Comparison of ENCODE assay signal across 8 cellular contexts in the genomic region with DNA sequence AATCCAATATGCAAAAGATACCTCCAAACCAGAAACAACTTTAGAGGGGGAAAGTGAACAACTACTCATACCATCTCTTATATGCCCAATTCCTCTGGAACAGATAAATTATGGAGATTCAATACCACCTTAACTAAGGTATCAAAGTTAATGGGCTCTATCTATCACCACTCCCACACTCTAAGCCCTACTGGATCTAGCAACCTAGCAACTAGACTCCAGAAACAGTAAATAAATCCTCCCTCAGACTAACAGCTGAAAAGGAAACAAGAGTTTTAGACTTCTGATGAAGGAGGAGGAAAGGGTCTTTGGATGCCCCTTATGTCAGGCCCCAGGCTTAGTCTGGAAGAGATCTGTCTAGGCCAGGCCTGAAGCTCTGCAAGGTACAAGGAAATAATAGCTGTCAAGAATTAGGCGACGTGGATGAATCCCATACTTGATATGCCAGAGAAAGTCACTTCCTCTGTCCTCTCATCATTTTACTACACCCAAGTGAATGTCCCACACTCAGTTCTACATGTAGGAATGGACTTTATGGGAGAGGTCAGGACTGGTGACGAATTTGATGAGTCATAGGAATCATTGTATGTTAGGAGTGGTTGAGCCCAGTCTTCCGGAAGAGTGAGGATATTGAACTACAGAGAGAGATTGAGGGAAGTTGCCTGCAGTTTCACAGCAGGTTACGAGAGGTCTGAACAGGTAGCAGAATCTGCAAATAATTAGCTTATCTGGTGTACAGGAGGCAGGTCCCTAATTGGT.
DNase-seq lines count a peak whose midpoint lies in the region; ATAC-seq and TF ChIP-seq lines count a peak whose summit lies in the region.

No MANE protein-coding gene starts in this region.

- H3K4me3 Mint-ChIP-seq in activated CD4-positive, alpha-beta T cell treated with anti-CD3 and anti-CD28 coated beads, Interleukin-2, amount 10 ng/mL, durations not matched to agents 24 days and 14 days: no peak overlapping the region

- H3K9me3 ChIP-seq in Peyer's patch: no peaks in the 10 kb centered on the region

- peaks cover 0 to 27% (median 0%) of the 10 kb centered on the region in 4 donors for H3K4me1 ChIP-seq in Peyer's patch

- H3K4me3 ChIP-seq in Peyer's patch (no peak overlapping the region), fibroblast of the aortic adventitia (ENCODE audit: low read depth, low read length) (no peak overlapping the region)

- no peaks in the 10 kb centered on the region for H3K36me3 ChIP-seq in Peyer's patch

- no peak for TF ChIP-seq CTCF in Peyer's patch (IDR thresholded peaks at IDR 0.05)
- TF ChIP-seq CTCF in fibroblast of the aortic adventitia (IDR thresholded peaks at IDR 0.05; ENCODE audit: insufficient read depth, low read length): no peak

- peaks cover 28% of the 10 kb centered on the region for H3K4me1 Mint-ChIP-seq in activated CD4-positive, alpha-beta T cell treated with anti-CD3 and anti-CD28 coated beads, Interleukin-2, amount 10 ng/mL, durations not matched to agents 24 days and 14 days

- H3K9me3 Mint-ChIP-seq in activated CD4-positive, alpha-beta T cell treated with anti-CD3 and anti-CD28 coated beads, Interleukin-2, amount 10 ng/mL, durations not matched to agents 24 days and 14 days: no peaks in the 10 kb centered on the region

- peaks cover 2% of the 10 kb centered on the region for H3K36me3 Mint-ChIP-seq in activated CD4-positive, alpha-beta T cell treated with anti-CD3 and anti-CD28 coated beads, Interleukin-2, amount 10 ng/mL, durations not matched to agents 24 days and 14 days (ENCODE audit: low read depth)

- no peak for ATAC-seq in HG03025 (IDR thresholded peaks at IDR 0.05; ENCODE audit: low FRiP score, unreplicated experiment)

- H3K27me3 Mint-ChIP-seq in activated CD4-positive, alpha-beta T cell treated with anti-CD3 and anti-CD28 coated beads, Interleukin-2, amount 10 ng/mL, durations not matched to agents 24 days and 14 days: no peaks in the 10 kb centered on the region

- H3K27ac Mint-ChIP-seq in activated CD4-positive, alpha-beta T cell treated with anti-CD3 and anti-CD28 coated beads, Interleukin-2, amount 10 ng/mL, durations not matched to agents 24 days and 14 days: no peak overlapping the region

- intact Hi-C loops in activated CD4-positive, alpha-beta T cell treated with anti-CD3 and anti-CD28 coated beads, Interleukin-2, amount 10 ng/mL, durations not matched to agents 24 days and 14 days (cut with micrococcal nuclease): no loop called here

- no peaks in the 10 kb centered on the region for H3K27me3 ChIP-seq in Peyer's patch

- peak overlapping the region in 3 of 4 donors; percentile 9 to 83 (median 75) for H3K27ac ChIP-seq in Peyer's patch

- TF ChIP-seq POLR2A in Peyer's patch (IDR thresholded peaks at IDR 0.05): peak in 1 of 2 donors; percentile 43

- peak; percentile 68 for DNase-seq in GM04503 (ENCODE audit: low read depth)
- DNase-seq in Peyer's patch: peak in 1 of 3 donors; percentile 62
- peak; percentile 83 for DNase-seq in fibroblast of the aortic adventitia (ENCODE audit: low read depth)
- peak; percentile 99 for DNase-seq in renal cortical epithelial cell (ENCODE audit: low read depth)
- DNase-seq in stimulated activated CD4-positive, alpha-beta T cell treated with anti-CD3 and anti-CD28 coated beads, Interleukin-4, amount 100 ng/mL, for 4 hours: no peak
- DNase-seq in HUDEP-2 (lab: John Stamatoyannopoulos, UW; ENCODE audit: unreplicated experiment in 76 of 76): no peak
- DNase-seq in activated CD4-positive, alpha-beta T cell treated with anti-CD3 and anti-CD28 coated beads, Interleukin-2, amount 10 ng/mL, durations not matched to agents 24 days and 14 days: no peak

Comparison
In these comparisons a context has a peak if more than half of its experiments do, and no peak if none do; other contexts are left out.
1. DNase-seq: peak in GM04503 (single experiment), fibroblast of the aortic adventitia (single experiment) and renal cortical epithelial cell (single experiment); none in stimulated activated CD4-positive, alpha-beta T cell treated with anti-CD3 and anti-CD28 coated beads, Interleukin-4, amount 100 ng/mL, for 4 hours (0 of 2), HUDEP-2 (0 of 76) and activated CD4-positive, alpha-beta T cell treated with anti-CD3 and anti-CD28 coated beads, Interleukin-2, amount 10 ng/mL, durations not matched to agents 24 days and 14 days (single experiment).